Comparison of ENCODE assay signal across 1 cellular context in the genomic region with DNA sequence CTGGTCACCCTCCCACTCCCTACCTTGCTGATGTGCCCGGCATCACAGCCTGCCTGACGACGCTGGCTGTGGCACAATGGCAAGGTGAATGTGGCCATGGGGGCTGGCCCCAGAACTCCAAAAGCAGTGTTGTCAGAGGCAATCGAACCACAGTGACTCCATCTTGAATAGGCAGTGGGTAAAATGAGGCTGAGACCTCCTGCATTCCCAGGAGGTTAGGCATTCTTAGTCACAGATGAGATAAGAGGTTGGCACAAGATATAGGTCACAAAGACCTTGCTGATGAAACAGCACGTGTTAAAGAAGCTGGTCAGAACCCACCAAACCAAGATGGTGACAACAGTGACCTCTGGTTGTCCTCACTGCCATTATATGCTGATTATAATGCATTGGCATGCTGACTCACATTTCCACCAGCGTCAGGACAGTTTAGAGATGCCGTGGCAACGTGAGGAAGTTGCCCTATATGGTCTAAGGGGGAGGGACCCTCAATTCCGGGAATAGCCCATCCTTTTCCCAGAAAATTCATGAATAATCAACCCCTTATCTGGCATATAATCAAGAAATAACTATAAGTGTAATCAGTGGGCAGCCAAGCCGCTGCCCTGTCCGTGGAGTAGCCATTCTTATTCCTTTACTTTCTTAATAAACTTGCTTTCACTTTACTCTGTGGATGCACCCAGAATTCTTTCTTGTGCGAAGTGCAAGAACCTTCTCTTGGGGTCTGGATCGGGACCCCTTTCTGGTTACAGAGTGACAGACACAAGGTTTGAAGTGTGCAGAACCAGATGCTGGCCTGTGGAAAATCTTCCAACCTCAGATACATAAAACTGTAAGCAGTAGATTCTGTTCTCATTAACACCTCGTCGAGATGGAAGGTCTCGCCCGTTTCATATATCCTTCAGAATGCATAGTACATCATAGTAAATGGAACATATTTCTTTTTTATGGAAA.
A peak's percentile ranks its signal among the peaks of the same experiment; 100 is the strongest.
TF ChIP-seq lines count a peak whose summit lies in the region.

No MANE protein-coding gene starts in this region.

TF ChIP-seq in SK-N-SH, 30 proteins besides CTCF, POLR2A, EP300 and RAD21 (continued from another document):
- TF ChIP-seq ZBTB33 (IDR thresholded peaks at IDR 0.05; ENCODE audit: borderline replicate concordance, low read depth) (no peak), NFIC (IDR thresholded peaks at IDR 0.05; ENCODE audit: borderline replicate concordance) (peak; percentile 83), GATA2 (CRISPR knock-in tag; IDR thresholded peaks at IDR 0.05) (no peak), MXI1 (IDR thresholded peaks at IDR 0.05; ENCODE audit: low read depth, low read length) (no peak), CHD2 (IDR thresholded peaks at IDR 0.05; ENCODE audit: low read length, partially characterized antibody) (no peak), FOXJ3 (CRISPR knock-in tag; IDR thresholded peaks at IDR 0.05) (no peak), EZH2phosphoT487 (IDR thresholded peaks at IDR 0.05; ENCODE audit: borderline replicate concordance, low read depth) (no peak), IRF3 (IDR thresholded peaks at IDR 0.05; ENCODE audit: low read depth, low read length) (no peak), NRF1 (IDR thresholded peaks at IDR 0.05; ENCODE audit: low read depth, low read length) (no peak), GABPA (IDR thresholded peaks at IDR 0.05; ENCODE audit: low read depth) (peak; percentile 23; the same call in 1 of the 2 replicates), YY1 (IDR thresholded peaks at IDR 0.05; ENCODE audit: low read depth) (peak; percentile 86; the same call in 1 of the 2 replicates), RXRA (IDR thresholded peaks at IDR 0.05; ENCODE audit: borderline replicate concordance, low read depth) (peak; percentile 94), JUND (IDR thresholded peaks at IDR 0.05) (peak; percentile 59; the same call in 1 of the 2 replicates), TAF1 (IDR thresholded peaks at IDR 0.05; ENCODE audit: borderline replicate concordance, low read depth, low read length) (no peak), RFX5 (IDR thresholded peaks at IDR 0.05; ENCODE audit: low read length) (no peak)
- TF ChIP-seq, protein P1, sequence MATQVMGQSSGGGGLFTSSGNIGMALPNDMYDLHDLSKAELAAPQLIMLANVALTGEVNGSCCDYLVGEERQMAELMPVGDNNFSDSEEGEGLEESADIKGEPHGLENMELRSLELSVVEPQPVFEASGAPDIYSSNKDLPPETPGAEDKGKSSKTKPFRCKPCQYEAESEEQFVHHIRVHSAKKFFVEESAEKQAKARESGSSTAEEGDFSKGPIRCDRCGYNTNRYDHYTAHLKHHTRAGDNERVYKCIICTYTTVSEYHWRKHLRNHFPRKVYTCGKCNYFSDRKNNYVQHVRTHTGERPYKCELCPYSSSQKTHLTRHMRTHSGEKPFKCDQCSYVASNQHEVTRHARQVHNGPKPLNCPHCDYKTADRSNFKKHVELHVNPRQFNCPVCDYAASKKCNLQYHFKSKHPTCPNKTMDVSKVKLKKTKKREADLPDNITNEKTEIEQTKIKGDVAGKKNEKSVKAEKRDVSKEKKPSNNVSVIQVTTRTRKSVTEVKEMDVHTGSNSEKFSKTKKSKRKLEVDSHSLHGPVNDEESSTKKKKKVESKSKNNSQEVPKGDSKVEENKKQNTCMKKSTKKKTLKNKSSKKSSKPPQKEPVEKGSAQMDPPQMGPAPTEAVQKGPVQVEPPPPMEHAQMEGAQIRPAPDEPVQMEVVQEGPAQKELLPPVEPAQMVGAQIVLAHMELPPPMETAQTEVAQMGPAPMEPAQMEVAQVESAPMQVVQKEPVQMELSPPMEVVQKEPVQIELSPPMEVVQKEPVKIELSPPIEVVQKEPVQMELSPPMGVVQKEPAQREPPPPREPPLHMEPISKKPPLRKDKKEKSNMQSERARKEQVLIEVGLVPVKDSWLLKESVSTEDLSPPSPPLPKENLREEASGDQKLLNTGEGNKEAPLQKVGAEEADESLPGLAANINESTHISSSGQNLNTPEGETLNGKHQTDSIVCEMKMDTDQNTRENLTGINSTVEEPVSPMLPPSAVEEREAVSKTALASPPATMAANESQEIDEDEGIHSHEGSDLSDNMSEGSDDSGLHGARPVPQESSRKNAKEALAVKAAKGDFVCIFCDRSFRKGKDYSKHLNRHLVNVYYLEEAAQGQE (IDR thresholded peaks at IDR 0.05; ENCODE audit: low read depth, low read length): no peak
